Comparison of ENCODE assay signal across 12 cellular contexts in genomic region chr11:3861698-3862097, GRCh38. TPM values are rescaled to one million over a fixed set of nuclear protein-coding genes. Genes with fewer than 3 reads are reported as not detected.
A peak's percentile ranks its signal among the peaks of the same experiment; 100 is the strongest.
DNase-seq lines count a peak whose midpoint lies in the region; ATAC-seq, FAIRE-seq and TF ChIP-seq lines count a peak whose summit lies in the region.
"Had no signal": no experiment of that assay in that cellular context is flagged by ENCODE, and none has a peak within 500 bp of the region (broad histone marks: within the 10 kb centered on the region; RNA-seq: fewer than 3 reads in every experiment).

No MANE protein-coding gene starts in this region.

- H3K9me3 ChIP-seq in BLaER1 (no peaks in the 10 kb centered on the region), T-helper 17 cell (ENCODE audit: control insufficient read depth, low read length, poor library complexity, severe bottlenecking) (no peaks in the 10 kb centered on the region), H1 (ENCODE audit: insufficient read depth in 2 of 2, low read depth in 1 of 2, low read length in 1 of 2) (no peaks in the 10 kb centered on the region), uterus (no peaks in the 10 kb centered on the region), upper lobe of right lung (no peaks in the 10 kb centered on the region)
- H3K9me3 ChIP-seq: body of pancreas had no signal

- H2BK12ac ChIP-seq in H1 (ENCODE audit: low read depth, low read length), result no peak overlapping the region

- no peaks in the 10 kb centered on the region for H3K36me3 Mint-ChIP-seq in T-helper 17 cell (ENCODE audit: low read depth)

- H3K27ac Mint-ChIP-seq in T-helper 17 cell, result peak overlapping the region; percentile 98

- no peaks in the 10 kb centered on the region; the same call in 1 of the 2 replicates for H3K27me3 ChIP-seq in BLaER1
- H3K27me3 ChIP-seq in H7 (ENCODE audit: control insufficient read depth, insufficient read depth, low read length), result peaks cover under 1% of the 10 kb centered on the region; the same call in 1 of the 2 replicates
- H3K27me3 ChIP-seq in H1 (replicated peaks in 1 of 4; ENCODE audit: control insufficient read depth in 3 of 4, extremely low read depth in 1 of 4, insufficient read depth in 3 of 4, low read length in 3 of 4), result peaks cover 0 to 4% (median 1%) of the 10 kb centered on the region in 4 experiments; a peak in 4 of 7 replicates
- H3K27me3 ChIP-seq in uterus, result no peaks in the 10 kb centered on the region
- H3K27me3 ChIP-seq in upper lobe of right lung, result no peaks in the 10 kb centered on the region
- H3K27me3 ChIP-seq: body of pancreas had no signal

- H3K23ac ChIP-seq in H1 (ENCODE audit: insufficient read length), result no peak overlapping the region

- no peak overlapping the region for H3K4ac ChIP-seq in H1 (replicated peaks; ENCODE audit: insufficient read length, low read depth, low read length)

- H3K27ac ChIP-seq in BLaER1 (no peak overlapping the region), H1 (ENCODE audit: low read depth, low read length) (no peak overlapping the region), uterus (no peak overlapping the region), upper lobe of right lung (no peak overlapping the region)
- H3K27ac ChIP-seq: body of pancreas had no signal

- no peak overlapping the region for H2BK5ac ChIP-seq in H1 (ENCODE audit: low read depth, low read length)

- TF ChIP-seq EP300 in H1 (IDR thresholded peaks at IDR 0.05; ENCODE audit: borderline replicate concordance in 1 of 2, low read depth in 2 of 2, low read length in 2 of 2), result no peak

- H4K5ac ChIP-seq in H1 (ENCODE audit: insufficient read length, low read depth, low read length), result no peak overlapping the region

- peak overlapping the region; percentile 98 for H3K4me2 ChIP-seq in BLaER1
- H3K4me2 ChIP-seq in H1 (ENCODE audit: insufficient read depth in 1 of 2, low read depth in 2 of 2, low read length in 2 of 2), result peak overlapping the region in 1 of 2 experiments; percentile 24; a peak in 1 of 4 replicates

- peaks cover 96% of the 10 kb centered on the region for H3K4me1 ChIP-seq in BLaER1
- peaks cover 2 to 11% (median 7%) of the 10 kb centered on the region in 4 experiments; a peak in 5 of 7 replicates for H3K4me1 ChIP-seq in H1 (replicated peaks in 1 of 4; ENCODE audit: control insufficient read depth in 3 of 4, insufficient read depth in 4 of 4, low read length in 3 of 4)
- peaks cover 7 to 17% of the 10 kb centered on the region in 2 donors for H3K4me1 ChIP-seq in uterus
- H3K4me1 ChIP-seq in upper lobe of right lung, result peaks cover 74% of the 10 kb centered on the region

- peak; percentile 16 for ATAC-seq in T-helper 17 cell
- ATAC-seq in HG03196 (IDR thresholded peaks at IDR 0.05; ENCODE audit: unreplicated experiment), result no peak
- no peak for ATAC-seq in upper lobe of right lung
- ATAC-seq: body of pancreas had no signal

- no peak overlapping the region for H2BK20ac ChIP-seq in H1 (ENCODE audit: low read length)

- CTCF ChIA-PET in H1 (lab: Charles Lee; ENCODE audit: partially characterized antibody), result interaction anchor here (0.6 to 4.9 kb wide), 5 partner anchors 9 to 212 kb away, joined by 3 to 30 read pairs (median 3); no protein-coding TSS in a partner anchor

- H3K36me3 ChIP-seq in BLaER1, result no peaks in the 10 kb centered on the region
- no peaks in the 10 kb centered on the region for H3K36me3 ChIP-seq in H7 (replicated peaks; ENCODE audit: control insufficient read depth, insufficient read depth, low read length)
- H3K36me3 ChIP-seq in H1 (ENCODE audit: control insufficient read depth in 2 of 4, insufficient read depth in 4 of 4, low read length in 3 of 4), result no peaks in the 10 kb centered on the region
- no peaks in the 10 kb centered on the region for H3K36me3 ChIP-seq in uterus
- no peaks in the 10 kb centered on the region for H3K36me3 ChIP-seq in upper lobe of right lung

- H2BK120ac ChIP-seq in H1 (replicated peaks; ENCODE audit: low read depth, low read length), result no peak overlapping the region

- H4K8ac ChIP-seq in H1 (ENCODE audit: extremely low read depth, insufficient read depth, low read length), result no peak overlapping the region

- no peaks in the 10 kb centered on the region for H3K79me2 ChIP-seq in H1 (ENCODE audit: control insufficient read depth in 1 of 2, insufficient read depth in 2 of 2, low read length in 2 of 2)

- no peak overlapping the region for H3K14ac ChIP-seq in H1 (ENCODE audit: insufficient read length)

- intact Hi-C loops in uterus (cut with DNase I; ENCODE audit: low total_unique reads), result no loop called here
- intact Hi-C loops in upper lobe of right lung (cut with DNase I), result no loop called here

- H3K4me3 ChIP-seq in BLaER1, result no peak overlapping the region
- no peak overlapping the region for H3K4me3 ChIP-seq in H7 (ENCODE audit: insufficient read depth, low read depth, low read length)
- no peak overlapping the region for H3K4me3 ChIP-seq in H1 (ENCODE audit: extremely low read depth in 1 of 4, insufficient read depth in 2 of 4, low read depth in 3 of 4, low read length in 4 of 4)
- H3K4me3 ChIP-seq in uterus, result no peak overlapping the region
- H3K4me3 ChIP-seq in upper lobe of right lung, result no peak overlapping the region
- H3K4me3 ChIP-seq: body of pancreas had no signal

- POLR2A ChIA-PET in H1 (lab: Charles Lee; ENCODE audit: partially characterized antibody), result no interaction called here

- DNase-seq in H7 (peak; percentile 55), T-helper 17 cell (no peak), H1 (ENCODE audit: low read depth in 1 of 2, low spot score in 2 of 2) (no peak), uterus (no peak), upper lobe of right lung (no peak), urothelium cell line (ENCODE audit: low spot score) (no peak)
- DNase-seq: body of pancreas; NCI-H2081 treated with DMSO at 0.1 percent for 48 hours; stimulated activated CD4-positive, alpha-beta T cell treated with anti-CD3 and anti-CD28 coated beads, Interleukin-12 subunit alpha, Interleukin-12 subunit beta, amount 100 ng/mL, for 4 hours had no signal

- H3K23me2 ChIP-seq in H1 (ENCODE audit: low read depth, low read length), result no peaks in the 10 kb centered on the region

- H3K4me3 Mint-ChIP-seq in T-helper 17 cell, result peak overlapping the region; percentile 91
- H3K4me3 Mint-ChIP-seq: CD14-positive monocyte had no signal

- no peak overlapping the region for H2BK15ac ChIP-seq in H1 (ENCODE audit: low read length)

- no peak for TF ChIP-seq POLR2A in H1 (IDR thresholded peaks at IDR 0.05; ENCODE audit: control extremely low read depth in 1 of 2, low read depth in 2 of 2, low read length in 2 of 2)
- TF ChIP-seq POLR2A in uterus (IDR thresholded peaks at IDR 0.05), result no peak

- FAIRE-seq in H1 (lab: Jason Lieb, UNC) (no peak), urothelium cell line (lab: Jason Lieb, UNC) (no peak)

- TF ChIP-seq RAD21 in H1 (IDR thresholded peaks at IDR 0.05 in 1 of 2, conservative IDR thresholded peaks at IDR 0.05 in 1 of 2; ENCODE audit: low read depth in 2 of 2, low read length in 2 of 2), result no peak

- H3K18ac ChIP-seq in H1 (ENCODE audit: extremely low read depth, low read length), result no peak overlapping the region

- TF ChIP-seq CTCF in H1 (IDR thresholded peaks at IDR 0.05; ENCODE audit: control extremely low read depth in 1 of 3, insufficient read depth in 1 of 3, low read depth in 1 of 3, low read length in 3 of 3), result no peak
- no peak for TF ChIP-seq CTCF in uterus (IDR thresholded peaks at IDR 0.05)
- TF ChIP-seq CTCF in upper lobe of right lung (IDR thresholded peaks at IDR 0.05), result no peak

- peaks cover 98% of the 10 kb centered on the region for H4K20me1 ChIP-seq in BLaER1
- peaks cover 2 to 3% of the 10 kb centered on the region in 2 experiments for H4K20me1 ChIP-seq in H1 (replicated peaks in 1 of 2; ENCODE audit: control insufficient read depth in 1 of 2, insufficient read depth in 2 of 2, low read length in 2 of 2)

- H3K4me1 Mint-ChIP-seq in T-helper 17 cell, result peaks cover 71% of the 10 kb centered on the region

- no peaks in the 10 kb centered on the region for H3K27me3 Mint-ChIP-seq in T-helper 17 cell

- H2AFZ ChIP-seq in H1 (ENCODE audit: low read length), result no peak overlapping the region

- WGBS in H1 (ENCODE audit: extremely low coverage in 1 of 2, insufficient coverage in 1 of 2, insufficient read length in 1 of 2, insufficient replicate concordance in 2 of 2, low coverage in 1 of 2, low lambda C conversion rate in 2 of 2, missing lambda C conversion rate in 1 of 2), 2 experiments, result 18% methylated on average over 1 of the region's 1 CpG; no CpG with 5 or more reads in 1 of the 2 experiments

- H3K79me1 ChIP-seq in H1 (ENCODE audit: low read depth, low read length), result peaks cover 2% of the 10 kb centered on the region; the same call in 1 of the 2 replicates

- no peak overlapping the region for H3K56ac ChIP-seq in H1 (replicated peaks; ENCODE audit: insufficient read length, low read depth, low read length)

- H2AK5ac ChIP-seq in H1 (ENCODE audit: low read depth, low read length), result no peak overlapping the region

- H3K9ac ChIP-seq in BLaER1 (no peak overlapping the region), H1 (replicated peaks in 1 of 4; ENCODE audit: extremely low read depth in 1 of 4, low read depth in 3 of 4, low read length in 3 of 4) (no peak overlapping the region)

- H4K91ac ChIP-seq in H1 (replicated peaks; ENCODE audit: insufficient read length, low read length), result no peak overlapping the region

RNA-seq across cellular contexts. Expression of gene STIM1, which starts 6.2 kb away (rescaled TPM):
- total RNA-seq in H7 (2014; rRNA removed; shearing (Covaris generic)), result 20.8 and 23.6 TPM in 2 replicates
- total RNA-seq in T-helper 17 cell (100 to 1,000 TPM; 115 to 125 TPM), uterus (100 to 1,000 TPM in 1 of 4 donors, 10 to 100 TPM in 3; 37.6 to 114 (median 56.3) TPM), upper lobe of right lung (60.7 TPM)
- total RNA-seq in H1 (2021; fragmentation: NEBNext Ultra II Directional; extraction: Animal tissue kit (Norgen Biotek cat#: 25700)), result 11.6 and 12.2 TPM in 2 replicates
- 11.1 and 17.9 TPM in 2 replicates for polyA plus RNA-seq in H1 (2011; rRNA removed)
- polyA plus RNA-seq in H1 (2011; cell fraction: cytosol; rRNA removed), result 14.4 TPM
- polyA plus RNA-seq in H1 (2011; cell fraction: nucleus; rRNA removed), result 21.5 TPM
- 10.1 to 17.7 TPM (median 14.6 TPM) in 4 replicates for polyA plus RNA-seq in H1 (2012, experiment 1 of 2)
- 10.8 TPM for polyA plus RNA-seq in H1 (2012, experiment 2 of 2)
- polyA plus RNA-seq in H1 (2013, experiment 1 of 2), result 11.3 TPM
- polyA plus RNA-seq in H1 (2013, experiment 2 of 2), result 12.8 TPM
- 36.5 and 60.1 TPM in 2 replicates for polyA minus RNA-seq in H1 (2011; rRNA and poly(A)+ RNA removed)
- polyA minus RNA-seq in H1 (2011; cell fraction: cytosol; rRNA and poly(A)+ RNA removed), result 14.2 TPM
- polyA minus RNA-seq in H1 (2011; cell fraction: nucleus; rRNA and poly(A)+ RNA removed), result 18.3 TPM

RNA-seq across cellular contexts. Expression of gene RHOG, which starts 20.9 kb away (rescaled TPM):
- 14.9 and 20.2 TPM in 2 replicates for total RNA-seq in H7 (2014; rRNA removed; shearing (Covaris generic))
- 100 to 1,000 TPM; 114 to 123 TPM for total RNA-seq in T-helper 17 cell
- total RNA-seq in H1 (2021; fragmentation: NEBNext Ultra II Directional; extraction: Animal tissue kit (Norgen Biotek cat#: 25700)), result 28.3 and 31.2 TPM in 2 replicates
- 69.6 and 79.8 TPM in 2 replicates for polyA plus RNA-seq in H1 (2011; rRNA removed)
- 44.6 TPM for polyA plus RNA-seq in H1 (2011; cell fraction: cytosol; rRNA removed)
- polyA plus RNA-seq in H1 (2011; cell fraction: nucleus; rRNA removed), result 50.4 TPM
- 34.2 to 46.4 TPM (median 43.0 TPM) in 4 replicates for polyA plus RNA-seq in H1 (2012, experiment 1 of 2)
- polyA plus RNA-seq in H1 (2012, experiment 2 of 2), result 48.4 TPM
- polyA plus RNA-seq in H1 (2013, experiment 1 of 2), result 31.2 TPM
- polyA plus RNA-seq in H1 (2013, experiment 2 of 2), result 28.8 TPM
- polyA minus RNA-seq in H1 (2011; rRNA and poly(A)+ RNA removed), result 46.8 and 68.7 TPM in 2 replicates
- polyA minus RNA-seq in H1 (2011; cell fraction: cytosol; rRNA and poly(A)+ RNA removed), result 34.2 TPM
- 31.7 TPM for polyA minus RNA-seq in H1 (2011; cell fraction: nucleus; rRNA and poly(A)+ RNA removed)
- total RNA-seq in uterus, result 10 to 100 TPM; 10.5 to 46.9 (median 38.1) TPM
- total RNA-seq in upper lobe of right lung, result 65.6 TPM

RNA-seq across cellular contexts. Expression of gene PGAP2, which starts 53.3 kb away (rescaled TPM):
- total RNA-seq in H7 (2014; rRNA removed; shearing (Covaris generic)), result 17.3 and 21.0 TPM in 2 replicates
- total RNA-seq in T-helper 17 cell (10 to 100 TPM; 17.8 to 19.3 TPM), uterus (10 to 100 TPM in 3 of 4 donors, not detected in 1; 12.2 to 16.5 (median 13.8) TPM), upper lobe of right lung (25.0 TPM)
- total RNA-seq in H1 (2021; fragmentation: NEBNext Ultra II Directional; extraction: Animal tissue kit (Norgen Biotek cat#: 25700)), result 56.0 and 56.5 TPM in 2 replicates
- polyA plus RNA-seq in H1 (2011; rRNA removed), result 106 and 111 TPM in 2 replicates
- polyA plus RNA-seq in H1 (2011; cell fraction: cytosol; rRNA removed), result 68.7 TPM
- polyA plus RNA-seq in H1 (2011; cell fraction: nucleus; rRNA removed), result 103 TPM
- 53.7 to 85.1 TPM (median 73.2 TPM) in 4 replicates for polyA plus RNA-seq in H1 (2012, experiment 1 of 2)
- polyA plus RNA-seq in H1 (2012, experiment 2 of 2), result 79.9 TPM
- 63.9 TPM for polyA plus RNA-seq in H1 (2013, experiment 1 of 2)
- polyA plus RNA-seq in H1 (2013, experiment 2 of 2), result 71.3 TPM
- polyA minus RNA-seq in H1 (2011; rRNA and poly(A)+ RNA removed), result 82.7 and 110 TPM in 2 replicates
- polyA minus RNA-seq in H1 (2011; cell fraction: cytosol; rRNA and poly(A)+ RNA removed), result 38.8 TPM
- polyA minus RNA-seq in H1 (2011; cell fraction: nucleus; rRNA and poly(A)+ RNA removed), result 46.2 TPM
